ENCODE assay signal across 1 cellular context in the genomic region with DNA sequence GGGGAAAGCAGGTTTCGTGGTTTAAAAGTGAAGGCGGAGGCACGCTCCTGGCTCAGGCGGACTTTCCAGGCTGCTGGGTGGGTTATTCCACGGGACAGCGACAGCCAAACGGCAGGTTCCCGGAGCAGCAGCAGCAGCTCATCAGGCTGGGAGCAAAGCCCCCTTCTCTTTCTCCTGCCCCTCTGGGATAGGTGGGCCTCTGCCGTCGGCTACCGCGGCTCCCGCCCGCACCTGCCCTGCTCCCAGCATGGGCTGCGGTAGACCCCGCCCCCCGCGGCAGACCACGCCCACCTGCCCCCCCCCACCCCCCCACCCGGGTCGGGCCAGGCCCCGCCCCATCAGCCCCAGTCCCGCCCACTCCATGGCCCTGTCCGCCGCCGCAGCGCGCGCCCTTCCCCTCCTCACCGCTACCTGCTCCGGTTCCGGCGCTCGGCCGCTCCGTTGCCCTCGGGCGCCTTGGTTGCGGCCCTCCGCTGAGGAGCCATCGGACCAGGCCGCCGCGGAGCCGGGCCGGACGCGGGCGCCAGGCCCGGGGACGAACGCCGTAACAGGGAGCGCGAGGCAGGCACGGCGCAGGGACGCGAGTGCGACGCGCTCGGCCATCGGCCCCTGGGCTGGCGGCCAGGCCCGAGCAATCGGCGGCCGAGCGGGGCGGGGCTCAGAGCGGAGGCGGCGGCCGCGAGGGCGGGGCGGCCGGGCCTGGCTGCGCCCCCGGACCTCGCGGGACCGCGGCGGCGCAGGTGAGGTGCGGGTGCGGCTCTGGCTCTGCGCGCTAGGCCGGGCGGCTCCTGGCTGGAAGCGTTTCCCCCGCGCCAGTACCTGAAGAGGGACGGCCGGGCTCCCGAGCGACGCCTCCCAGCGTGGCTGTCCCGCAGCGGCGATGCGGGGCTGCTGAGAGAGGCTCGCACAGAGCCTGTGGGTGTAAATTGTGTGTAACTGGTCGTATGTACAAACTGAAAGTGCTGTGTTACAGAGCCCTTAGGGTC.
TF ChIP-seq lines count a peak whose summit lies in the region.

A gene (plus strand): TSS at position 347 of the 986 bp plus-strand sequence. CDS start 1,453 bp downstream, outside the sequence.
A gene with protein sequence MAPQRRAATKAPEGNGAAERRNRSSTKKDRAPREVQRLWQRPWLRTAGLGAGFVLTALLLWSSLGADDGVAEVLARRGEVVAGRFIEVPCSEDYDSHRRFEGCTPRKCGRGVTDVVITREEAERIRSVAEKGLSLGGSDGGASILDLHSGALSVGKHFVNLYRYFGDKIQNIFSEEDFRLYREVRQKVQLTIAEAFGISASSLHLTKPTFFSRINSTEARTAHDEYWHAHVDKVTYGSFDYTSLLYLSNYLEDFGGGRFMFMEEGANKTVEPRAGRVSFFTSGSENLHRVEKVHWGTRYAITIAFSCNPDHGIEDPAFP (minus strand): TSS at position 586 of the 986 bp plus-strand sequence. CDS start 101 bp downstream, at position 485.

TF ChIP-seq in HepG2, 621 proteins besides CTCF, POLR2A, EP300 and RAD21 (continued from another document and continues in another):
- peak; percentile 48 for TF ChIP-seq RBM39 (IDR thresholded peaks at IDR 0.05; ENCODE audit: low read depth, low read length, poor library complexity, severe bottlenecking)
- TF ChIP-seq, protein P1, sequence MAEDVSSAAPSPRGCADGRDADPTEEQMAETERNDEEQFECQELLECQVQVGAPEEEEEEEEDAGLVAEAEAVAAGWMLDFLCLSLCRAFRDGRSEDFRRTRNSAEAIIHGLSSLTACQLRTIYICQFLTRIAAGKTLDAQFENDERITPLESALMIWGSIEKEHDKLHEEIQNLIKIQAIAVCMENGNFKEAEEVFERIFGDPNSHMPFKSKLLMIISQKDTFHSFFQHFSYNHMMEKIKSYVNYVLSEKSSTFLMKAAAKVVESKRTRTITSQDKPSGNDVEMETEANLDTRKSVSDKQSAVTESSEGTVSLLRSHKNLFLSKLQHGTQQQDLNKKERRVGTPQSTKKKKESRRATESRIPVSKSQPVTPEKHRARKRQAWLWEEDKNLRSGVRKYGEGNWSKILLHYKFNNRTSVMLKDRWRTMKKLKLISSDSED (CRISPR knock-in tag; IDR thresholded peaks at IDR 0.05): no peak
- TF ChIP-seq HOXA7 (CRISPR knock-in tag; IDR thresholded peaks at IDR 0.05): no peak
- no peak for TF ChIP-seq NR3C1 (CRISPR knock-in tag; IDR thresholded peaks at IDR 0.05)
- TF ChIP-seq, protein P2, sequence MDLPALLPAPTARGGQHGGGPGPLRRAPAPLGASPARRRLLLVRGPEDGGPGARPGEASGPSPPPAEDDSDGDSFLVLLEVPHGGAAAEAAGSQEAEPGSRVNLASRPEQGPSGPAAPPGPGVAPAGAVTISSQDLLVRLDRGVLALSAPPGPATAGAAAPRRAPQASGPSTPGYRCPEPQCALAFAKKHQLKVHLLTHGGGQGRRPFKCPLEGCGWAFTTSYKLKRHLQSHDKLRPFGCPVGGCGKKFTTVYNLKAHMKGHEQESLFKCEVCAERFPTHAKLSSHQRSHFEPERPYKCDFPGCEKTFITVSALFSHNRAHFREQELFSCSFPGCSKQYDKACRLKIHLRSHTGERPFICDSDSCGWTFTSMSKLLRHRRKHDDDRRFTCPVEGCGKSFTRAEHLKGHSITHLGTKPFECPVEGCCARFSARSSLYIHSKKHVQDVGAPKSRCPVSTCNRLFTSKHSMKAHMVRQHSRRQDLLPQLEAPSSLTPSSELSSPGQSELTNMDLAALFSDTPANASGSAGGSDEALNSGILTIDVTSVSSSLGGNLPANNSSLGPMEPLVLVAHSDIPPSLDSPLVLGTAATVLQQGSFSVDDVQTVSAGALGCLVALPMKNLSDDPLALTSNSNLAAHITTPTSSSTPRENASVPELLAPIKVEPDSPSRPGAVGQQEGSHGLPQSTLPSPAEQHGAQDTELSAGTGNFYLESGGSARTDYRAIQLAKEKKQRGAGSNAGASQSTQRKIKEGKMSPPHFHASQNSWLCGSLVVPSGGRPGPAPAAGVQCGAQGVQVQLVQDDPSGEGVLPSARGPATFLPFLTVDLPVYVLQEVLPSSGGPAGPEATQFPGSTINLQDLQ (CRISPR knock-in tag; IDR thresholded peaks at IDR 0.05): no peak; the same call in 1 of the 2 replicates
- TF ChIP-seq, protein P3, sequence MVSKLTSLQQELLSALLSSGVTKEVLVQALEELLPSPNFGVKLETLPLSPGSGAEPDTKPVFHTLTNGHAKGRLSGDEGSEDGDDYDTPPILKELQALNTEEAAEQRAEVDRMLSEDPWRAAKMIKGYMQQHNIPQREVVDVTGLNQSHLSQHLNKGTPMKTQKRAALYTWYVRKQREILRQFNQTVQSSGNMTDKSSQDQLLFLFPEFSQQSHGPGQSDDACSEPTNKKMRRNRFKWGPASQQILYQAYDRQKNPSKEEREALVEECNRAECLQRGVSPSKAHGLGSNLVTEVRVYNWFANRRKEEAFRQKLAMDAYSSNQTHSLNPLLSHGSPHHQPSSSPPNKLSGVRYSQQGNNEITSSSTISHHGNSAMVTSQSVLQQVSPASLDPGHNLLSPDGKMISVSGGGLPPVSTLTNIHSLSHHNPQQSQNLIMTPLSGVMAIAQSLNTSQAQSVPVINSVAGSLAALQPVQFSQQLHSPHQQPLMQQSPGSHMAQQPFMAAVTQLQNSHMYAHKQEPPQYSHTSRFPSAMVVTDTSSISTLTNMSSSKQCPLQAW (CRISPR knock-in tag; IDR thresholded peaks at IDR 0.05): 0 out of 2 replicates have a peak, but pooled peaks have one; percentile 20
- peak; percentile 98 for TF ChIP-seq ASH2L (IDR thresholded peaks at IDR 0.05; ENCODE audit: insufficient read length, low read depth, low read length)
- peak; percentile 26; the same call in 1 of the 2 replicates for TF ChIP-seq KDM1A (CRISPR knock-in tag; IDR thresholded peaks at IDR 0.05)
- TF ChIP-seq, protein P4, sequence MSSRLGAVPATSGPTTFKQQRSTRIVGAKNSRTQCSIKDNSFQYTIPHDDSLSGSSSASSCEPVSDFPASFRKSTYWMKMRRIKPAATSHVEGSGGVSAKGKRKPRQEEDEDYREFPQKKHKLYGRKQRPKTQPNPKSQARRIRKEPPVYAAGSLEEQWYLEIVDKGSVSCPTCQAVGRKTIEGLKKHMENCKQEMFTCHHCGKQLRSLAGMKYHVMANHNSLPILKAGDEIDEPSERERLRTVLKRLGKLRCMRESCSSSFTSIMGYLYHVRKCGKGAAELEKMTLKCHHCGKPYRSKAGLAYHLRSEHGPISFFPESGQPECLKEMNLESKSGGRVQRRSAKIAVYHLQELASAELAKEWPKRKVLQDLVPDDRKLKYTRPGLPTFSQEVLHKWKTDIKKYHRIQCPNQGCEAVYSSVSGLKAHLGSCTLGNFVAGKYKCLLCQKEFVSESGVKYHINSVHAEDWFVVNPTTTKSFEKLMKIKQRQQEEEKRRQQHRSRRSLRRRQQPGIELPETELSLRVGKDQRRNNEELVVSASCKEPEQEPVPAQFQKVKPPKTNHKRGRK (CRISPR knock-in tag; IDR thresholded peaks at IDR 0.05): no peak
- peak; percentile 92 for TF ChIP-seq ZSCAN25 (CRISPR knock-in tag; IDR thresholded peaks at IDR 0.05)
- TF ChIP-seq SRSF4 (IDR thresholded peaks at IDR 0.05; ENCODE audit: low read depth, low read length, poor library complexity, severe bottlenecking): no peak
- TF ChIP-seq GABPB1 (CRISPR knock-in tag; IDR thresholded peaks at IDR 0.05): peak; percentile 77
- TF ChIP-seq, protein P5, sequence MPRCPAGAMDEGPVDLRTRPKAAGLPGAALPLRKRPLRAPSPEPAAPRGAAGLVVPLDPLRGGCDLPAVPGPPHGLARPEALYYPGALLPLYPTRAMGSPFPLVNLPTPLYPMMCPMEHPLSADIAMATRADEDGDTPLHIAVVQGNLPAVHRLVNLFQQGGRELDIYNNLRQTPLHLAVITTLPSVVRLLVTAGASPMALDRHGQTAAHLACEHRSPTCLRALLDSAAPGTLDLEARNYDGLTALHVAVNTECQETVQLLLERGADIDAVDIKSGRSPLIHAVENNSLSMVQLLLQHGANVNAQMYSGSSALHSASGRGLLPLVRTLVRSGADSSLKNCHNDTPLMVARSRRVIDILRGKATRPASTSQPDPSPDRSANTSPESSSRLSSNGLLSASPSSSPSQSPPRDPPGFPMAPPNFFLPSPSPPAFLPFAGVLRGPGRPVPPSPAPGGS (CRISPR knock-in tag; IDR thresholded peaks at IDR 0.05): peak; percentile 98
- TF ChIP-seq YEATS2 (CRISPR knock-in tag; IDR thresholded peaks at IDR 0.05; ENCODE audit: borderline replicate concordance): peak; percentile 43
- peak; percentile 94 for TF ChIP-seq YY1 (IDR thresholded peaks at IDR 0.05; ENCODE audit: insufficient read depth, insufficient replicate concordance, low read depth, low read length)
- peak; percentile 80; the same call in 1 of the 2 replicates for TF ChIP-seq SNAPC2 (CRISPR knock-in tag; IDR thresholded peaks at IDR 0.05)
- peak; percentile 45; the same call in 1 of the 2 replicates for TF ChIP-seq DNMT1 (CRISPR knock-in tag; IDR thresholded peaks at IDR 0.05)
- TF ChIP-seq GATAD2A (CRISPR knock-in tag; IDR thresholded peaks at IDR 0.05): peak; percentile 17; the same call in 1 of the 2 replicates
- TF ChIP-seq ZFX (CRISPR knock-in tag; IDR thresholded peaks at IDR 0.05; ENCODE audit: low read depth): peak; percentile 99
- TF ChIP-seq ZNF773 (CRISPR knock-in tag; IDR thresholded peaks at IDR 0.05; ENCODE audit: borderline replicate concordance): 0 out of 2 replicates have a peak, but pooled peaks have one; percentile 66
- TF ChIP-seq GPN1 (CRISPR knock-in tag; IDR thresholded peaks at IDR 0.05; ENCODE audit: borderline replicate concordance): no peak
- TF ChIP-seq, protein P6, sequence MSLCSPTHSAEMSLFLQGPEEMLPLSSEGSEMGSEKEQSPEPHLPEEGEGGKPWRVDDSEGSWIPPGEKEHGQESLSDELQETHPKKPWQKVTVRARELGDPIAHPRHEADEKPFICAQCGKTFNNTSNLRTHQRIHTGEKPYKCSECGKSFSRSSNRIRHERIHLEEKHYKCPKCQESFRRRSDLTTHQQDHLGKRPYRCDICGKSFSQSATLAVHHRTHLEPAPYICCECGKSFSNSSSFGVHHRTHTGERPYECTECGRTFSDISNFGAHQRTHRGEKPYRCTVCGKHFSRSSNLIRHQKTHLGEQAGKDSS (CRISPR knock-in tag; IDR thresholded peaks at IDR 0.05; ENCODE audit: borderline replicate concordance, low read depth): peak; percentile 80; the same call in 1 of the 2 replicates
- TF ChIP-seq IRF2 (CRISPR knock-in tag; IDR thresholded peaks at IDR 0.05): peak; percentile 79
- TF ChIP-seq ZNF121 (CRISPR knock-in tag; IDR thresholded peaks at IDR 0.05): peak; percentile 24; the same call in 1 of the 2 replicates
- TF ChIP-seq DR1 (CRISPR knock-in tag; IDR thresholded peaks at IDR 0.05): peak; percentile 52; the same call in 1 of the 2 replicates
- TF ChIP-seq, protein P7, sequence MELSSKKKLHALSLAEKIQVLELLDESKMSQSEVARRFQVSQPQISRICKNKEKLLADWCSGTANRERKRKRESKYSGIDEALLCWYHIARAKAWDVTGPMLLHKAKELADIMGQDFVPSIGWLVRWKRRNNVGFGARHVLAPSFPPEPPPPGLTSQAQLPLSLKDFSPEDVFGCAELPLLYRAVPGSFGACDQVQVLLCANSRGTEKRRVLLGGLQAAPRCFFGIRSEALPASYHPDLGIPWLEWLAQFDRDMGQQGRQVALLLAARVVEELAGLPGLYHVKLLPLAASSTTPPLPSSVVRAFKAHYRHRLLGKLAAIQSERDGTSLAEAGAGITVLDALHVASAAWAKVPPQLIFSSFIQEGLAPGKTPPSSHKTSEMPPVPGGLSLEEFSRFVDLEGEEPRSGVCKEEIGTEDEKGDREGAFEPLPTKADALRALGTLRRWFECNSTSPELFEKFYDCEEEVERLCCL (CRISPR knock-in tag; IDR thresholded peaks at IDR 0.05; ENCODE audit: borderline replicate concordance): no peak
- peak; percentile 89; the same call in 2 of the 3 replicates for TF ChIP-seq MXI1 (IDR thresholded peaks at IDR 0.05; ENCODE audit: borderline replicate concordance, low read depth, low read length)
- TF ChIP-seq, protein P8, sequence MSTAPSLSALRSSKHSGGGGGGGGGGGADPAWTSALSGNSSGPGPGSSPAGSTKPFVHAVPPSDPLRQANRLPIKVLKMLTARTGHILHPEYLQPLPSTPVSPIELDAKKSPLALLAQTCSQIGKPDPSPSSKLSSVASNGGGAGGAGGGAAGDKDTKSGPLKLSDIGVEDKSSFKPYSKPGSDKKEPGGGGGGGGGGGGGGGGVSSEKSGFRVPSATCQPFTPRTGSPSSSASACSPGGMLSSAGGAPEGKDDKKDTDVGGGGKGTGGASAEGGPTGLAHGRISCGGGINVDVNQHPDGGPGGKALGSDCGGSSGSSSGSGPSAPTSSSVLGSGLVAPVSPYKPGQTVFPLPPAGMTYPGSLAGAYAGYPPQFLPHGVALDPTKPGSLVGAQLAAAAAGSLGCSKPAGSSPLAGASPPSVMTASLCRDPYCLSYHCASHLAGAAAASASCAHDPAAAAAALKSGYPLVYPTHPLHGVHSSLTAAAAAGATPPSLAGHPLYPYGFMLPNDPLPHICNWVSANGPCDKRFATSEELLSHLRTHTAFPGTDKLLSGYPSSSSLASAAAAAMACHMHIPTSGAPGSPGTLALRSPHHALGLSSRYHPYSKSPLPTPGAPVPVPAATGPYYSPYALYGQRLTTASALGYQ (CRISPR knock-in tag; IDR thresholded peaks at IDR 0.05): no peak
- 0 out of 2 replicates have a peak, but pooled peaks have one; percentile 16 for TF ChIP-seq ZNF205 (CRISPR knock-in tag; IDR thresholded peaks at IDR 0.05)
- TF ChIP-seq PHF5A (CRISPR knock-in tag; IDR thresholded peaks at IDR 0.05; ENCODE audit: low read depth, unreplicated experiment): peak; percentile 82
- no peak for TF ChIP-seq ZNF652 (CRISPR knock-in tag; IDR thresholded peaks at IDR 0.05; ENCODE audit: borderline replicate concordance, low read depth)
- TF ChIP-seq KDM5B (CRISPR knock-in tag; IDR thresholded peaks at IDR 0.05; ENCODE audit: borderline replicate concordance): peak; percentile 89; the same call in 1 of the 2 replicates
- TF ChIP-seq ATF7 (IDR thresholded peaks at IDR 0.05): no peak
- no peak for TF ChIP-seq ATF7 (CRISPR knock-in tag; IDR thresholded peaks at IDR 0.05)
- TF ChIP-seq, protein P9, sequence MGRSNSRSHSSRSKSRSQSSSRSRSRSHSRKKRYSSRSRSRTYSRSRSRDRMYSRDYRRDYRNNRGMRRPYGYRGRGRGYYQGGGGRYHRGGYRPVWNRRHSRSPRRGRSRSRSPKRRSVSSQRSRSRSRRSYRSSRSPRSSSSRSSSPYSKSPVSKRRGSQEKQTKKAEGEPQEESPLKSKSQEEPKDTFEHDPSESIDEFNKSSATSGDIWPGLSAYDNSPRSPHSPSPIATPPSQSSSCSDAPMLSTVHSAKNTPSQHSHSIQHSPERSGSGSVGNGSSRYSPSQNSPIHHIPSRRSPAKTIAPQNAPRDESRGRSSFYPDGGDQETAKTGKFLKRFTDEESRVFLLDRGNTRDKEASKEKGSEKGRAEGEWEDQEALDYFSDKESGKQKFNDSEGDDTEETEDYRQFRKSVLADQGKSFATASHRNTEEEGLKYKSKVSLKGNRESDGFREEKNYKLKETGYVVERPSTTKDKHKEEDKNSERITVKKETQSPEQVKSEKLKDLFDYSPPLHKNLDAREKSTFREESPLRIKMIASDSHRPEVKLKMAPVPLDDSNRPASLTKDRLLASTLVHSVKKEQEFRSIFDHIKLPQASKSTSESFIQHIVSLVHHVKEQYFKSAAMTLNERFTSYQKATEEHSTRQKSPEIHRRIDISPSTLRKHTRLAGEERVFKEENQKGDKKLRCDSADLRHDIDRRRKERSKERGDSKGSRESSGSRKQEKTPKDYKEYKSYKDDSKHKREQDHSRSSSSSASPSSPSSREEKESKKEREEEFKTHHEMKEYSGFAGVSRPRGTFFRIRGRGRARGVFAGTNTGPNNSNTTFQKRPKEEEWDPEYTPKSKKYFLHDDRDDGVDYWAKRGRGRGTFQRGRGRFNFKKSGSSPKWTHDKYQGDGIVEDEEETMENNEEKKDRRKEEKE (IDR thresholded peaks at IDR 0.05): no peak
